9 cellular contexts compared by ENCODE assay signal in the genomic region with DNA sequence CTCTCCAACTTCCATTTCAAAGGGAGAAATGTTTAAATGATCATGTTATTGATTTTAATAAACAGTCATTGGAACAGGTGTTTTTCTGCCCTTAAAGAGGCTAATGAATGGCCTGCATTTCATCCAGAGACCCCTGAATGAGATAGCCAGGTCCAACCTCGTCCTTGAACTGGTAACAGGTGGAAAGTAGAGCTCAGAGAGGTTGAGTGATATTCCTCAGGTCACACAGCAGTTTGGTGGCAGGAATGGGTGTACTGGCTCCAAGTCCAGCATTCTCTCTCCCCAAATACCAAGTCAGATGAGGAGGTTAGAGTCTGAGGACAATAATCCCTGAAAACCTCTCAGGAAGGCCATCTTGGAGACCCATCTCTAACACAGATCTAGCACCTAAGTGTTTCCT.
"Had no signal": no experiment of that assay in that cellular context is flagged by ENCODE, and none has a peak within 500 bp of the region (broad histone marks: within the 10 kb centered on the region; RNA-seq: fewer than 3 reads in every experiment).

No MANE protein-coding gene starts in this region.

- H3K4me1 ChIP-seq: HAP-1 had no signal

- H2AFZ ChIP-seq: GM23338 had no signal

- H3K36me3 ChIP-seq: HAP-1 had no signal

- H3K4me3 Mint-ChIP-seq: GM23338 had no signal

- H3K4me3 ChIP-seq: GM23338, HAP-1 had no signal

- H3K4me2 ChIP-seq: GM23338, KMS-11 had no signal

- FAIRE-seq: HepG2 had no signal

- H3K9me3 ChIP-seq: HAP-1 had no signal

- H3K27ac ChIP-seq: HL-60, KMS-11 had no signal

- ATAC-seq: GM23338, HCT116, HepG2 had no signal

- DNase-seq: H7, Karpas-422, KBM-7 had no signal

- H3K27ac Mint-ChIP-seq: GM23338 had no signal

- H3K9ac ChIP-seq: KMS-11 had no signal
